21 cellular contexts compared by ENCODE assay signal in genomic region chr6:21676769-21677168, GRCh38.
A peak's percentile ranks its signal among the peaks of the same experiment; 100 is the strongest.
DNase-seq lines count a peak whose midpoint lies in the region; ATAC-seq and TF ChIP-seq lines count a peak whose summit lies in the region.
"Had no signal": no experiment of that assay in that cellular context is flagged by ENCODE, and none has a peak within 500 bp of the region (broad histone marks: within the 10 kb centered on the region; RNA-seq: fewer than 3 reads in every experiment).

No MANE protein-coding gene starts in this region.

- H3K27ac ChIP-seq in DND-41 (ENCODE audit: low read length) (peak overlapping the region; percentile 37; the same call in 1 of the 2 replicates), IMR-90 (ENCODE audit: insufficient read depth, low read length) (no peak overlapping the region)
- no peak overlapping the region for H3K27ac ChIP-seq in naive thymus-derived CD4-positive, alpha-beta T cell (ENCODE audit: low read depth, low read length)
- H3K27ac ChIP-seq: A549; BLaER1 treated with 17β-estradiol and CSF1 and Interleukin-3, amounts not matched to agents 10 nM and 100 nM had no signal

- no peaks in the 10 kb centered on the region for H3K27me3 ChIP-seq in DND-41 (ENCODE audit: insufficient read depth, low read length, poor library complexity)
- H3K27me3 ChIP-seq in IMR-90 (ENCODE audit: control insufficient read depth, insufficient read depth, low read length), result no peaks in the 10 kb centered on the region
- no peaks in the 10 kb centered on the region for H3K27me3 ChIP-seq in naive thymus-derived CD4-positive, alpha-beta T cell (ENCODE audit: control insufficient read depth in 2 of 2, insufficient read depth in 2 of 2, low read length in 2 of 2)
- H3K27me3 ChIP-seq: BE2C; BLaER1 treated with 17β-estradiol and CSF1 and Interleukin-3, amounts not matched to agents 10 nM and 100 nM had no signal

- WGBS in IMR-90 (ENCODE audit: extremely low coverage in 2 of 2, insufficient read length in 1 of 2), 2 experiments, result no CpG with 5 or more reads among the region's 2 CpGs

- H3K9ac ChIP-seq in DND-41 (ENCODE audit: low read depth, low read length) (no peak overlapping the region), IMR-90 (ENCODE audit: low read depth, low read length) (no peak overlapping the region)
- H3K9ac ChIP-seq: BLaER1 treated with 17β-estradiol and CSF1 and Interleukin-3, amounts not matched to agents 10 nM and 100 nM had no signal

- H3K79me1 ChIP-seq in IMR-90 (ENCODE audit: low read depth in 1 of 2, low read length in 2 of 2), result peaks cover 0 to 27% of the 10 kb centered on the region in 2 experiments; a peak in 2 of 4 replicates

- H4K5ac ChIP-seq in IMR-90 (ENCODE audit: low read depth, low read length), result no peak overlapping the region

- H3K79me2 ChIP-seq in DND-41 (ENCODE audit: insufficient read depth, low read length), result peaks cover 92% of the 10 kb centered on the region

- H3K36me3 Mint-ChIP-seq in WTC11, result peaks cover 31% of the 10 kb centered on the region
- peaks cover 30% of the 10 kb centered on the region for H3K36me3 Mint-ChIP-seq in mesothelial cell of epicardium
- H3K36me3 Mint-ChIP-seq in naive thymus-derived CD4-positive, alpha-beta T cell, result peaks cover 0 to 8% (median 0%) of the 10 kb centered on the region in 5 donors
- no peaks in the 10 kb centered on the region for H3K36me3 Mint-ChIP-seq in activated T-helper 2 cell treated with anti-CD3 and anti-CD28 coated beads, Interferon-gamma antibody, Interleukin-2, Interleukin-4, amounts not matched to agents 10 μg/mL and 5 μg/mL and 100 μg/mL, durations not matched to agents 14 hours and 24 hours and 36 hours (ENCODE audit: low read depth)
- H3K36me3 Mint-ChIP-seq: CD14-positive monocyte; CD8-positive, alpha-beta memory T cell had no signal

- no peak overlapping the region for H2BK120ac ChIP-seq in IMR-90 (ENCODE audit: low read depth, low read length)

- no peak overlapping the region for H3K4ac ChIP-seq in IMR-90 (ENCODE audit: low read depth, low read length)

- no peak overlapping the region for H3K18ac ChIP-seq in IMR-90 (ENCODE audit: low read depth, low read length)

- no peak overlapping the region for H2BK15ac ChIP-seq in IMR-90 (ENCODE audit: low read depth, low read length)

- peaks cover 48% of the 10 kb centered on the region for H3K4me1 Mint-ChIP-seq in WTC11
- H3K4me1 Mint-ChIP-seq in mesothelial cell of epicardium, result peaks cover 36% of the 10 kb centered on the region
- peaks cover 0 to 3% (median 0%) of the 10 kb centered on the region in 7 donors for H3K4me1 Mint-ChIP-seq in naive thymus-derived CD4-positive, alpha-beta T cell
- H3K4me1 Mint-ChIP-seq in activated T-helper 2 cell treated with anti-CD3 and anti-CD28 coated beads, Interferon-gamma antibody, Interleukin-2, Interleukin-4, amounts not matched to agents 10 μg/mL and 5 μg/mL and 100 μg/mL, durations not matched to agents 14 hours and 24 hours and 36 hours (ENCODE audit: low read depth), result no peaks in the 10 kb centered on the region
- H3K4me1 Mint-ChIP-seq: CD14-positive monocyte; CD8-positive, alpha-beta memory T cell had no signal

- POLR2A ChIA-PET in IMR-90 (lab: Charles Lee; ENCODE audit: unreplicated experiment) (no interaction called here), WTC11 (lab: Charles Lee) (interaction anchor here (0.6 kb wide), 1 partner anchor 52 kb away, joined by 6 read pairs; no protein-coding TSS in a partner anchor)
- POLR2A ChIA-PET in naive thymus-derived CD4-positive, alpha-beta T cell (lab: Charles Lee), result no interaction called here

- H3K27me3 Mint-ChIP-seq in WTC11 (ENCODE audit: low read depth) (no peaks in the 10 kb centered on the region), mesothelial cell of epicardium (ENCODE audit: low read depth) (no peaks in the 10 kb centered on the region)
- H3K27me3 Mint-ChIP-seq in naive thymus-derived CD4-positive, alpha-beta T cell, result peaks cover 0 to 18% (median 10%) of the 10 kb centered on the region in 5 donors
- no peaks in the 10 kb centered on the region for H3K27me3 Mint-ChIP-seq in activated T-helper 2 cell treated with anti-CD3 and anti-CD28 coated beads, Interferon-gamma antibody, Interleukin-2, Interleukin-4, amounts not matched to agents 10 μg/mL and 5 μg/mL and 100 μg/mL, durations not matched to agents 14 hours and 24 hours and 36 hours (ENCODE audit: low read depth)

- no peak for TF ChIP-seq POLR2A in IMR-90 (IDR thresholded peaks at IDR 0.05; ENCODE audit: low read depth, low read length)

- H3K4me2 ChIP-seq in DND-41 (ENCODE audit: insufficient read depth, low read length), result no peak overlapping the region; the same call in 1 of the 2 replicates
- no peak overlapping the region for H3K4me2 ChIP-seq in IMR-90 (ENCODE audit: low read depth, low read length)
- H3K4me2 ChIP-seq: A549; BLaER1 treated with 17β-estradiol and CSF1 and Interleukin-3, amounts not matched to agents 10 nM and 100 nM; GM23338 had no signal

- no peak overlapping the region for H4K8ac ChIP-seq in IMR-90 (ENCODE audit: low read depth in 2 of 2, low read length in 2 of 2)

- H2AFZ ChIP-seq in DND-41 (ENCODE audit: low read depth, low read length) (no peak overlapping the region), IMR-90 (replicated peaks; ENCODE audit: low read length, poor library complexity) (no peak overlapping the region)
- H2AFZ ChIP-seq: GM23338 had no signal

- H3K4me1 ChIP-seq in DND-41 (ENCODE audit: insufficient read depth, low read length) (peaks cover 17% of the 10 kb centered on the region), IMR-90 (ENCODE audit: control insufficient read depth, insufficient read depth, low read length) (peaks cover 2% of the 10 kb centered on the region)
- H3K4me1 ChIP-seq in naive thymus-derived CD4-positive, alpha-beta T cell (ENCODE audit: control insufficient read depth in 2 of 2, insufficient read depth in 2 of 2, low read length in 2 of 2), result no peaks in the 10 kb centered on the region
- H3K4me1 ChIP-seq: BE2C; BLaER1 treated with 17β-estradiol and CSF1 and Interleukin-3, amounts not matched to agents 10 nM and 100 nM had no signal

- H2BK5ac ChIP-seq in IMR-90 (ENCODE audit: low read depth, low read length, poor library complexity, severe bottlenecking), result no peak overlapping the region

- H3K56ac ChIP-seq in IMR-90 (ENCODE audit: extremely low read depth, insufficient read depth, low read length), result no peak overlapping the region

- no peak overlapping the region for H3K23ac ChIP-seq in IMR-90 (ENCODE audit: low read depth, low read length)

- peaks cover 22% of the 10 kb centered on the region for H3K9me1 ChIP-seq in IMR-90 (ENCODE audit: insufficient read depth, low read length)

- H2AK9ac ChIP-seq in IMR-90 (replicated peaks; ENCODE audit: low read depth, low read length, poor library complexity), result no peak overlapping the region

- 0 out of 2 replicates have a peak overlapping the region, but pooled peaks have one; percentile 41 for H3K14ac ChIP-seq in IMR-90 (replicated peaks; ENCODE audit: low read depth, low read length)

- ATAC-seq in DND-41 (ENCODE audit: insufficient read depth, low read depth), result no peak
- no peak for ATAC-seq in IMR-90 (ENCODE audit: low read depth)
- ATAC-seq in WTC11, result no peak
- ATAC-seq in naive thymus-derived CD4-positive, alpha-beta T cell, result no peak
- ATAC-seq: A549, GM23338 had no signal

- H2BK20ac ChIP-seq in IMR-90 (ENCODE audit: low read depth, low read length), result no peak overlapping the region

- intact Hi-C loops in IMR-90 (cut with micrococcal nuclease), result no loop called here
- intact Hi-C loops in naive thymus-derived CD4-positive, alpha-beta T cell (cut with micrococcal nuclease), result no loop called here
- intact Hi-C loops in activated T-helper 2 cell treated with anti-CD3 and anti-CD28 coated beads, Interferon-gamma antibody, Interleukin-2, Interleukin-4, amounts not matched to agents 10 μg/mL and 5 μg/mL and 100 μg/mL, durations not matched to agents 14 hours and 24 hours and 36 hours (cut with micrococcal nuclease), result no loop called here

- no peak for TF ChIP-seq RAD21 in IMR-90 (IDR thresholded peaks at IDR 0.05; ENCODE audit: low read length)

- H3K27ac Mint-ChIP-seq in WTC11, result peak overlapping the region; percentile 60; the same call in 1 of the 2 replicates
- H3K27ac Mint-ChIP-seq in mesothelial cell of epicardium, result peak overlapping the region; percentile 25
- peak overlapping the region in 1 of 9 donors; percentile 46 for H3K27ac Mint-ChIP-seq in naive thymus-derived CD4-positive, alpha-beta T cell
- H3K27ac Mint-ChIP-seq in activated T-helper 2 cell treated with anti-CD3 and anti-CD28 coated beads, Interferon-gamma antibody, Interleukin-2, Interleukin-4, amounts not matched to agents 10 μg/mL and 5 μg/mL and 100 μg/mL, durations not matched to agents 14 hours and 24 hours and 36 hours, result no peak overlapping the region
- H3K27ac Mint-ChIP-seq: CD14-positive monocyte; CD4-positive, alpha-beta T cell; CD8-positive, alpha-beta memory T cell; GM23338 had no signal

- H3K4me3 ChIP-seq in DND-41 (ENCODE audit: low read depth in 1 of 2, low read length in 2 of 2) (no peak overlapping the region), IMR-90 (ENCODE audit: insufficient read depth, low read depth, low read length) (no peak overlapping the region)
- no peak overlapping the region for H3K4me3 ChIP-seq in naive thymus-derived CD4-positive, alpha-beta T cell (ENCODE audit: low read length)
- H3K4me3 ChIP-seq: A549; BLaER1 treated with 17β-estradiol and CSF1 and Interleukin-3, amounts not matched to agents 10 nM and 100 nM; GM23338; HAP-1 had no signal

- peak overlapping the region; percentile 83; the same call in 1 of the 2 replicates for H2AK5ac ChIP-seq in IMR-90 (ENCODE audit: low read depth, low read length)

- CTCF ChIA-PET in IMR-90 (lab: Yijun Ruan, JAX) (no interaction called here), WTC11 (lab: Charles Lee) (no interaction called here)
- CTCF ChIA-PET in naive thymus-derived CD4-positive, alpha-beta T cell (lab: Charles Lee), result no interaction called here

- H3K9me3 ChIP-seq in DND-41 (ENCODE audit: insufficient read depth, low read length, severe bottlenecking) (no peaks in the 10 kb centered on the region), IMR-90 (ENCODE audit: control insufficient read depth, insufficient read depth, low read length) (no peaks in the 10 kb centered on the region)
- H3K9me3 ChIP-seq in naive thymus-derived CD4-positive, alpha-beta T cell (ENCODE audit: control insufficient read depth in 2 of 3, low read length in 3 of 3), result no peaks in the 10 kb centered on the region
- H3K9me3 ChIP-seq: A549, BE2C, HAP-1 had no signal

- DNase-seq in DND-41, result no peak
- DNase-seq in IMR-90, result no peak
- DNase-seq in WTC11 (ENCODE audit: low spot score), result no peak
- no peak for DNase-seq in mesothelial cell of epicardium (ENCODE audit: low spot score in 2 of 2, unreplicated experiment in 2 of 2)
- DNase-seq in naive thymus-derived CD4-positive, alpha-beta T cell, result no peak
- DNase-seq in activated T-helper 2 cell treated with anti-CD3 and anti-CD28 coated beads, Interferon-gamma antibody, Interleukin-2, Interleukin-4, amounts not matched to agents 10 μg/mL and 5 μg/mL and 100 μg/mL, durations not matched to agents 14 hours and 24 hours and 36 hours (ENCODE audit: low spot score), result no peak
- no peak for DNase-seq in LoVo (ENCODE audit: low spot score)
- DNase-seq: 8988T; ACHN; AML-193; BE2C; CD4-positive, alpha-beta T cell; CD8-positive, alpha-beta memory T cell; DMS 273 treated with DMSO at 0.1 percent for 48 hours; DMS79; GF-D8 had no signal

- H4K91ac ChIP-seq in IMR-90 (ENCODE audit: insufficient read depth, low read depth, low read length), result no peak overlapping the region

- in situ Hi-C loops in IMR-90 (cut with MboI; ENCODE audit: low sequenced_read_pairs), result no loop called here

- H3K36me3 ChIP-seq in DND-41 (ENCODE audit: insufficient read depth, low read length) (peaks cover 30% of the 10 kb centered on the region), IMR-90 (ENCODE audit: control insufficient read depth, insufficient read depth, low read length) (0 out of 2 replicates have a peak, but pooled peaks cover 1% of the 10 kb centered on the region)
- H3K36me3 ChIP-seq in naive thymus-derived CD4-positive, alpha-beta T cell (ENCODE audit: control insufficient read depth in 2 of 3, insufficient read depth in 3 of 3, low read length in 3 of 3), result no peaks in the 10 kb centered on the region
- H3K36me3 ChIP-seq: BE2C; BLaER1 treated with 17β-estradiol and CSF1 and Interleukin-3, amounts not matched to agents 10 nM and 100 nM; HAP-1 had no signal

- TF ChIP-seq CTCF in DND-41 (IDR thresholded peaks at IDR 0.05; ENCODE audit: borderline replicate concordance, extremely low read depth, low read length, poor library complexity, severe bottlenecking), result no peak
- no peak for TF ChIP-seq CTCF in IMR-90 (conservative IDR thresholded peaks at IDR 0.05; ENCODE audit: low read depth, low read length)
- no peak for TF ChIP-seq CTCF in WTC11 (IDR thresholded peaks at IDR 0.05)
- TF ChIP-seq CTCF in mesothelial cell of epicardium (IDR thresholded peaks at IDR 0.05; ENCODE audit: unreplicated experiment), result no peak

- H3K4me3 Mint-ChIP-seq in WTC11 (no peak overlapping the region), mesothelial cell of epicardium (no peak overlapping the region)
- H3K4me3 Mint-ChIP-seq in naive thymus-derived CD4-positive, alpha-beta T cell, result no peak overlapping the region
- no peak overlapping the region for H3K4me3 Mint-ChIP-seq in activated T-helper 2 cell treated with anti-CD3 and anti-CD28 coated beads, Interferon-gamma antibody, Interleukin-2, Interleukin-4, amounts not matched to agents 10 μg/mL and 5 μg/mL and 100 μg/mL, durations not matched to agents 14 hours and 24 hours and 36 hours (ENCODE audit: low read depth)
- H3K4me3 Mint-ChIP-seq: CD4-positive, alpha-beta T cell; CD8-positive, alpha-beta memory T cell; GM23338 had no signal

- no TSS peak for BruUV-seq in IMR-90 (replicated peaks; lab: Mats Ljungman, UMichigan)

- H4K20me1 ChIP-seq in DND-41 (ENCODE audit: insufficient read depth, low read length), result peaks cover 6% of the 10 kb centered on the region; the same call in 1 of the 2 replicates
- no peaks in the 10 kb centered on the region; the same call in 1 of the 2 replicates for H4K20me1 ChIP-seq in IMR-90 (ENCODE audit: insufficient read depth, low read length)
- H4K20me1 ChIP-seq: BLaER1 treated with 17β-estradiol and CSF1 and Interleukin-3, amounts not matched to agents 10 nM and 100 nM had no signal

- H3K9me3 Mint-ChIP-seq in WTC11, result no peaks in the 10 kb centered on the region
- H3K9me3 Mint-ChIP-seq in mesothelial cell of epicardium, result peaks cover 5% of the 10 kb centered on the region
- H3K9me3 Mint-ChIP-seq in naive thymus-derived CD4-positive, alpha-beta T cell, result peaks cover 0 to 14% (median 0%) of the 10 kb centered on the region in 11 donors
- no peaks in the 10 kb centered on the region for H3K9me3 Mint-ChIP-seq in activated T-helper 2 cell treated with anti-CD3 and anti-CD28 coated beads, Interferon-gamma antibody, Interleukin-2, Interleukin-4, amounts not matched to agents 10 μg/mL and 5 μg/mL and 100 μg/mL, durations not matched to agents 14 hours and 24 hours and 36 hours
- H3K9me3 Mint-ChIP-seq: CD4-positive, alpha-beta T cell; GM23338 had no signal

- dilution Hi-C loops in IMR-90 (cut with HindIII; ENCODE audit: low sequenced_read_pairs, unreplicated experiment), result no loop called here
